ENCODE assay signal across 4 cellular contexts in the genomic region with DNA sequence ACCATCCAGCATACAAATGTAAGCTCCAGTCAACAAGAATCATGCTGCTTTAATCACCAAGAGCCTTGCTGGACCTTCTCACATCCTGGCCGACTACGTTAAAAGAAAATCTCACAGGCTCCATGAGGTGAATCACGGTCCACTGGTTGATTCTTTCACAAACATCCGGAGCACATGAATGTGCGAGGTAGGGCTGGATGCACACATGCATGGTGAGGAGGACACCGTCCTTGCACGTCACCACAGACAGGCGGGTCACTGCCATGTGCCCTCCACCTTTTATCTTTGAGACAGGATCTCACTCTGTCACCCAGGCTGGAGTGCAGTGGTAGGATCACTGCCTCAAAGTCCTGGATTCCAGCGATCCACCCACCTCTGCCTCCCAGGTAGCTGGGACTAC.
TF ChIP-seq lines count a peak whose summit lies in the region.

No MANE protein-coding gene starts in this region.

TF ChIP-seq in HEK293, 187 proteins besides CTCF, POLR2A, EP300 and RAD21:
- TF ChIP-seq ZNF157 (tag by site-specific recombination; IDR thresholded peaks at IDR 0.05) = peak; percentile 81
- TF ChIP-seq, protein P1, sequence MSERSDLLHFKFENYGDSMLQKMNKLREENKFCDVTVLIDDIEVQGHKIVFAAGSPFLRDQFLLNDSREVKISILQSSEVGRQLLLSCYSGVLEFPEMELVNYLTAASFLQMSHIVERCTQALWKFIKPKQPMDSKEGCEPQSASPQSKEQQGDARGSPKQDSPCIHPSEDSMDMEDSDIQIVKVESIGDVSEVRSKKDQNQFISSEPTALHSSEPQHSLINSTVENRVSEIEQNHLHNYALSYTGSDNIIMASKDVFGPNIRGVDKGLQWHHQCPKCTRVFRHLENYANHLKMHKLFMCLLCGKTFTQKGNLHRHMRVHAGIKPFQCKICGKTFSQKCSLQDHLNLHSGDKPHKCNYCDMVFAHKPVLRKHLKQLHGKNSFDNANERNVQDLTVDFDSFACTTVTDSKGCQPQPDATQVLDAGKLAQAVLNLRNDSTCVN (tag by site-specific recombination; optimal IDR thresholded peaks at IDR 0.05) = no peak
TF ChIP-seq in HEK293: peak in this region for 1.

TF ChIP-seq in IMR-90, 13 proteins besides CTCF, POLR2A, EP300 and RAD21:
- TF ChIP-seq RCOR1 (IDR thresholded peaks at IDR 0.05; ENCODE audit: insufficient replicate concordance, low read length) (no peak), SMC3 (IDR thresholded peaks at IDR 0.05; ENCODE audit: low read depth, low read length) (no peak), MXI1 (IDR thresholded peaks at IDR 0.05; ENCODE audit: borderline replicate concordance, low read depth, low read length) (no peak), MAZ (IDR thresholded peaks at IDR 0.05; ENCODE audit: borderline replicate concordance, low read depth, low read length) (no peak), NFE2L2 (IDR thresholded peaks at IDR 0.05; ENCODE audit: low read depth, low read length) (no peak), CHD1 (IDR thresholded peaks at IDR 0.05; ENCODE audit: low read depth, low read length) (no peak), MAFK (IDR thresholded peaks at IDR 0.05; ENCODE audit: low read depth, low read length) (no peak)
- TF ChIP-seq, protein P2, sequence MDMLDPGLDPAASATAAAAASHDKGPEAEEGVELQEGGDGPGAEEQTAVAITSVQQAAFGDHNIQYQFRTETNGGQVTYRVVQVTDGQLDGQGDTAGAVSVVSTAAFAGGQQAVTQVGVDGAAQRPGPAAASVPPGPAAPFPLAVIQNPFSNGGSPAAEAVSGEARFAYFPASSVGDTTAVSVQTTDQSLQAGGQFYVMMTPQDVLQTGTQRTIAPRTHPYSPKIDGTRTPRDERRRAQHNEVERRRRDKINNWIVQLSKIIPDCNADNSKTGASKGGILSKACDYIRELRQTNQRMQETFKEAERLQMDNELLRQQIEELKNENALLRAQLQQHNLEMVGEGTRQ (IDR thresholded peaks at IDR 0.05; ENCODE audit: low read depth, low read length) = no peak

TF ChIP-seq in H1, 55 proteins besides CTCF, POLR2A, EP300 and RAD21:
- TF ChIP-seq BRCA1 (IDR thresholded peaks at IDR 0.05; ENCODE audit: low read depth, low read length) (no peak), BCL11A (IDR thresholded peaks at IDR 0.05; ENCODE audit: low read depth in 2 of 2, low read length in 2 of 2) (no peak), EZH2 (IDR thresholded peaks at IDR 0.05; ENCODE audit: low read depth, low read length, severe bottlenecking) (no peak), SP4 (IDR thresholded peaks at IDR 0.05; ENCODE audit: low read length) (no peak), POU5F1 (IDR thresholded peaks at IDR 0.05; ENCODE audit: low read depth, low read length) (no peak), CBX5 (IDR thresholded peaks at IDR 0.05; ENCODE audit: low read depth, low read length) (no peak), SAP30 (IDR thresholded peaks at IDR 0.05; ENCODE audit: insufficient read depth, insufficient replicate concordance, low read length) (no peak), TAF1 (IDR thresholded peaks at IDR 0.05; ENCODE audit: low read depth, low read length) (no peak), NRF1 (IDR thresholded peaks at IDR 0.05; ENCODE audit: low read depth, low read length) (no peak), GABPA (IDR thresholded peaks at IDR 0.05; ENCODE audit: borderline replicate concordance, insufficient read depth, low read length) (no peak), TCF12 (IDR thresholded peaks at IDR 0.05; ENCODE audit: low read depth, low read length) (no peak), CTBP2 (IDR thresholded peaks at IDR 0.05; ENCODE audit: borderline replicate concordance, insufficient read depth, insufficient read length, low read length) (no peak), SIX5 (IDR thresholded peaks at IDR 0.05; ENCODE audit: low read depth, low read length) (no peak), TBP (IDR thresholded peaks at IDR 0.05; ENCODE audit: low read depth, low read length) (no peak)
- TF ChIP-seq, protein P3, sequence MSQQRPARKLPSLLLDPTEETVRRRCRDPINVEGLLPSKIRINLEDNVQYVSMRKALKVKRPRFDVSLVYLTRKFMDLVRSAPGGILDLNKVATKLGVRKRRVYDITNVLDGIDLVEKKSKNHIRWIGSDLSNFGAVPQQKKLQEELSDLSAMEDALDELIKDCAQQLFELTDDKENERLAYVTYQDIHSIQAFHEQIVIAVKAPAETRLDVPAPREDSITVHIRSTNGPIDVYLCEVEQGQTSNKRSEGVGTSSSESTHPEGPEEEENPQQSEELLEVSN (IDR thresholded peaks at IDR 0.05) = no peak
- TF ChIP-seq, protein P4, sequence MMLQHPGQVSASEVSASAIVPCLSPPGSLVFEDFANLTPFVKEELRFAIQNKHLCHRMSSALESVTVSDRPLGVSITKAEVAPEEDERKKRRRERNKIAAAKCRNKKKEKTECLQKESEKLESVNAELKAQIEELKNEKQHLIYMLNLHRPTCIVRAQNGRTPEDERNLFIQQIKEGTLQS (IDR thresholded peaks at IDR 0.05; ENCODE audit: insufficient read depth, low read depth, low read length) = no peak
TF ChIP-seq in H1: peak in this region for 0.

TF ChIP-seq in HepG2, 621 proteins besides CTCF, POLR2A, EP300 and RAD21:
- TF ChIP-seq, protein P5, sequence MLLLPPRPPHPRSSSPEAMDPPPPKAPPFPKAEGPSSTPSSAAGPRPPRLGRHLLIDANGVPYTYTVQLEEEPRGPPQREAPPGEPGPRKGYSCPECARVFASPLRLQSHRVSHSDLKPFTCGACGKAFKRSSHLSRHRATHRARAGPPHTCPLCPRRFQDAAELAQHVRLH (CRISPR knock-in tag; IDR thresholded peaks at IDR 0.05; ENCODE audit: borderline replicate concordance, low read depth) = no peak
- no peak for TF ChIP-seq MXI1 (IDR thresholded peaks at IDR 0.05; ENCODE audit: borderline replicate concordance, low read depth, low read length)
- TF ChIP-seq, protein P6, sequence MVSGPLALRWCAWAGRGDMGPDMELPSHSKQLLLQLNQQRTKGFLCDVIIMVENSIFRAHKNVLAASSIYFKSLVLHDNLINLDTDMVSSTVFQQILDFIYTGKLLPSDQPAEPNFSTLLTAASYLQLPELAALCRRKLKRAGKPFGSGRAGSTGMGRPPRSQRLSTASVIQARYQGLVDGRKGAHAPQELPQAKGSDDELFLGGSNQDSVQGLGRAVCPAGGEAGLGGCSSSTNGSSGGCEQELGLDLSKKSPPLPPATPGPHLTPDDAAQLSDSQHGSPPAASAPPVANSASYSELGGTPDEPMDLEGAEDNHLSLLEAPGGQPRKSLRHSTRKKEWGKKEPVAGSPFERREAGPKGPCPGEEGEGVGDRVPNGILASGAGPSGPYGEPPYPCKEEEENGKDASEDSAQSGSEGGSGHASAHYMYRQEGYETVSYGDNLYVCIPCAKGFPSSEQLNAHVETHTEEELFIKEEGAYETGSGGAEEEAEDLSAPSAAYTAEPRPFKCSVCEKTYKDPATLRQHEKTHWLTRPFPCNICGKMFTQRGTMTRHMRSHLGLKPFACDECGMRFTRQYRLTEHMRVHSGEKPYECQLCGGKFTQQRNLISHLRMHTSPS (CRISPR knock-in tag; IDR thresholded peaks at IDR 0.05; ENCODE audit: low read depth) = no peak
- no peak for TF ChIP-seq NR1H2 (CRISPR knock-in tag; IDR thresholded peaks at IDR 0.05; ENCODE audit: borderline replicate concordance, low read depth)
TF ChIP-seq in HepG2: peak in this region for 0.
